Comparison of ENCODE assay signal across 8 cellular contexts in the genomic region with DNA sequence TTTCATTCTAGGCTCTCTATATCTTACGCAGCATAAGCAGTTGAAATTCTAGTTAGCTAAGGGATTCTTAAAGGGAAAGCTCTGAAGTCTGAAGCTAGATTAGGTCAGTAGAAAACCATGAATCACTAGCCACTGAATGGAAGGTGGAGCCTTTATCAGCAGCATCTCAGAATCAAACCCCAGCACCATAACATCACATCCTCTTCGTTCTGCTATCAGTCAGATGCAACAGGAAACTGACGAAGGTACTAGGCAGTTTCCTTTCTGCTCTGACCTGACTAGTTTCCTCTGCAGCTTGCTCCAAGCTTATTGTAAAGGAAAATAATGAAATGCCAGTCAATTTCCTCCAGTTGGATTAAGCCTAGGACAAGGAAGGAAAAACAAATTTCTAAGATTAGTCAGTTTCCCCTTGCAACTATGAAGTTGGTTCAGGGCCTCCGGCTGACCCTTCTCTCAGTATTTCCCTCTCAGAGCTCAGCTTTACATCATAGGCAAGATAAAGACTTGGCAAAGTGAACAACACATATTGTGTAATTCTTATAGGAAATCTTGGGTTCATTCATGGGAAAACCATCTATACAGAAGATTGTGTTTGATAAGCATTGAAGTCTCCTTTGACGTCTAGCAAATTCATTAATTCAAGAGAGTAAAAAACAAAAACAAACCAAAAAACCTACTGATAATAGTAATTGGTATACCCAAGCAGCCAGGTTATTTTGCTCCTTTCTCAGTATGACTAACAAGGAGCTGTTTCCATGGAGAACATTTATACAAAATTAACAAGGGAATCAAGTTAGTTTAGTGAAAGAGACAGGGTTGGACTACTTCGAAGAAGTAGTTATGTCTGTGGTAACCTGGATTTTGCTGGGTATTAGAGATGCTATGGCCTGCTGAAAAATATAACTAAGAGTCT. TPM values are rescaled to one million over a fixed set of nuclear protein-coding genes. Genes with fewer than 3 reads are reported as not detected.
DNase-seq lines count a peak whose midpoint lies in the region; ATAC-seq and TF ChIP-seq lines count a peak whose summit lies in the region.

No MANE protein-coding gene starts in this region.

- TF ChIP-seq CTCF in progenitor cell of endocrine pancreas (IDR thresholded peaks at IDR 0.05; ENCODE audit: unreplicated experiment): no peak

- peaks cover 0 to 1% of the 10 kb centered on the region in 2 donors for H3K36me3 Mint-ChIP-seq in activated T-cell treated with anti-CD3 and anti-CD28 coated beads, Interleukin-2, amount 50 U/mL, for 72 hours (ENCODE audit: insufficient read depth in 2 of 2)
- no peaks in the 10 kb centered on the region for H3K36me3 Mint-ChIP-seq in progenitor cell of endocrine pancreas (ENCODE audit: insufficient read depth)

- no peaks in the 10 kb centered on the region for H3K27me3 Mint-ChIP-seq in activated T-cell treated with anti-CD3 and anti-CD28 coated beads, Interleukin-2, amount 50 U/mL, for 72 hours (ENCODE audit: low read depth)
- H3K27me3 Mint-ChIP-seq in progenitor cell of endocrine pancreas: no peaks in the 10 kb centered on the region

- DNase-seq in GM03348 (ENCODE audit: low spot score): peak; percentile 69
- DNase-seq in MV-4-11 (lab: John Stamatoyannopoulos, UW): peak; percentile 46
- DNase-seq in activated T-cell treated with anti-CD3 and anti-CD28 coated beads, Interleukin-2, amount 50 U/mL, for 72 hours: peak; percentile 63 to 64
- DNase-seq in Right ventricle myocardium superior: no peak
- peak; percentile 46 for DNase-seq in stimulated activated CD4-positive, alpha-beta T cell treated with anti-CD3 and anti-CD28 coated beads, Interleukin-2, amount 100 ng/mL, for 4 hours (ENCODE audit: low read depth)
- DNase-seq in SHP77 treated with DMSO at 0.1 percent for 48 hours (lab: John Stamatoyannopoulos, UW): no peak
- DNase-seq in progenitor cell of endocrine pancreas (ENCODE audit: low spot score, unreplicated experiment): no peak

- H3K9me3 Mint-ChIP-seq in activated T-cell treated with anti-CD3 and anti-CD28 coated beads, Interleukin-2, amount 50 U/mL, for 72 hours: peaks cover 0 to 2% of the 10 kb centered on the region in 2 donors
- H3K9me3 Mint-ChIP-seq in progenitor cell of endocrine pancreas (ENCODE audit: low read depth): peaks cover 7% of the 10 kb centered on the region

- ATAC-seq in GM21786 (IDR thresholded peaks at IDR 0.05; ENCODE audit: unreplicated experiment) (peak; percentile 99), Right ventricle myocardium superior (ENCODE audit: poor library complexity) (peak; percentile 79)
- ATAC-seq in activated T-cell treated with anti-CD3 and anti-CD28 coated beads, Interleukin-2, amount 50 U/mL, for 72 hours (replicated peaks in 1 of 2): peak; percentile 99

- H3K4me1 Mint-ChIP-seq in activated T-cell treated with anti-CD3 and anti-CD28 coated beads, Interleukin-2, amount 50 U/mL, for 72 hours (ENCODE audit: low read depth): peaks cover 61% of the 10 kb centered on the region
- peaks cover 3% of the 10 kb centered on the region for H3K4me1 Mint-ChIP-seq in progenitor cell of endocrine pancreas (ENCODE audit: low read depth)

- H3K4me3 Mint-ChIP-seq in activated T-cell treated with anti-CD3 and anti-CD28 coated beads, Interleukin-2, amount 50 U/mL, for 72 hours: peak overlapping the region; percentile 67 to 92
- no peak overlapping the region for H3K4me3 Mint-ChIP-seq in progenitor cell of endocrine pancreas (ENCODE audit: low read depth)

- intact Hi-C loops in Right ventricle myocardium superior (cut with DNase I): no loop called here

- peak overlapping the region; percentile 100 for H3K27ac Mint-ChIP-seq in activated T-cell treated with anti-CD3 and anti-CD28 coated beads, Interleukin-2, amount 50 U/mL, for 72 hours
- H3K27ac Mint-ChIP-seq in progenitor cell of endocrine pancreas: no peak overlapping the region

RNA-seq across cellular contexts. Expression of a gene that starts 43.4 kb away (rescaled TPM):
- under 1 TPM; 0.24 to 0.67 TPM for total RNA-seq in activated T-cell treated with anti-CD3 and anti-CD28 coated beads, Interleukin-2, amount 50 U/mL, for 72 hours
- total RNA-seq in Right ventricle myocardium superior: 0.13 TPM
- 5.9 TPM in 2 replicates for total RNA-seq in progenitor cell of endocrine pancreas

RNA-seq across cellular contexts. Expression of a gene that starts 45.8 kb away (rescaled TPM):
- 10 to 100 TPM; 54.4 to 61.9 TPM for total RNA-seq in activated T-cell treated with anti-CD3 and anti-CD28 coated beads, Interleukin-2, amount 50 U/mL, for 72 hours
- total RNA-seq in Right ventricle myocardium superior (15.6 TPM), progenitor cell of endocrine pancreas (32.3 and 35.9 TPM in 2 replicates)

Comparison
In these comparisons a context has a peak if more than half of its experiments do, and no peak if none do; other contexts are left out.
1. DNase-seq: peak in GM03348 (single experiment), MV-4-11 (single experiment), activated T-cell treated with anti-CD3 and anti-CD28 coated beads, Interleukin-2, amount 50 U/mL, for 72 hours (2 of 2) and stimulated activated CD4-positive, alpha-beta T cell treated with anti-CD3 and anti-CD28 coated beads, Interleukin-2, amount 100 ng/mL, for 4 hours (single experiment); none in Right ventricle myocardium superior (single experiment), SHP77 treated with DMSO at 0.1 percent for 48 hours (single experiment) and progenitor cell of endocrine pancreas (single experiment).
2. Peak in every context shown above with its lines, with median percentiles within 50 percentile points of each other: ATAC-seq.